ENCODE assay signal across 11 cellular contexts in genomic region chr13:30870916-30871712, GRCh38. TPM values are rescaled to one million over a fixed set of nuclear protein-coding genes. Genes with fewer than 3 reads are reported as not detected.
A peak's percentile ranks its signal among the peaks of the same experiment; 100 is the strongest.
DNase-seq lines count a peak whose midpoint lies in the region; ATAC-seq and TF ChIP-seq lines count a peak whose summit lies in the region.
"Had no signal": no experiment of that assay in that cellular context is flagged by ENCODE, and none has a peak within 500 bp of the region (broad histone marks: within the 10 kb centered on the region; RNA-seq: fewer than 3 reads in every experiment).

No MANE protein-coding gene starts in this region.

- H3K27ac ChIP-seq in HCT116 (ENCODE audit: low read depth, low read length) (no peak overlapping the region), breast epithelium (peak overlapping the region; percentile 71 to 94), thoracic aorta (peak overlapping the region; percentile 93 to 94)

- H3K27me3 ChIP-seq in HCT116 (ENCODE audit: insufficient read depth, low read length) (no peaks in the 10 kb centered on the region), breast epithelium (no peaks in the 10 kb centered on the region), thoracic aorta (replicated peaks; ENCODE audit: insufficient read depth) (no peaks in the 10 kb centered on the region)

- no peaks in the 10 kb centered on the region for H3K36me3 Mint-ChIP-seq in activated naive CD4-positive, alpha-beta T cell treated with anti-CD3 and anti-CD28 coated beads, Interleukin-2, amount 50 U/mL, for 72 hours
- H3K36me3 Mint-ChIP-seq in natural killer cell = no peaks in the 10 kb centered on the region
- H3K36me3 Mint-ChIP-seq: CD14-positive monocyte had no signal

- H3K4me2 ChIP-seq in HCT116 (ENCODE audit: low read length) = peak overlapping the region; percentile 38; the same call in 1 of the 2 replicates

- H3K4me3 ChIP-seq in HCT116 (replicated peaks in 1 of 2; ENCODE audit: low read depth in 1 of 2, low read length in 2 of 2) = no peak overlapping the region
- no peak overlapping the region for H3K4me3 ChIP-seq in breast epithelium
- H3K4me3 ChIP-seq in thoracic aorta = no peak overlapping the region
- H3K4me3 ChIP-seq: heart right ventricle had no signal

- CTCF ChIA-PET in HCT116 (lab: Charles Lee) = interaction anchor here (0.9 to 1.4 kb wide), 2 partner anchors 21 to 108 kb away, joined by 3 to 5 read pairs; no protein-coding TSS in a partner anchor

- H3K9me3 ChIP-seq in HCT116 (ENCODE audit: control insufficient read depth in 1 of 2, insufficient read depth in 1 of 2, low read depth in 1 of 2, low read length in 2 of 2) (no peaks in the 10 kb centered on the region), breast epithelium (no peaks in the 10 kb centered on the region), thoracic aorta (no peaks in the 10 kb centered on the region)
- H3K9me3 ChIP-seq: heart right ventricle had no signal

- H3K27me3 Mint-ChIP-seq in natural killer cell (ENCODE audit: low read depth in 2 of 2) = peaks cover 0 to 3% of the 10 kb centered on the region in 2 donors

- BruUV-seq in HCT116 (replicated peaks; lab: Mats Ljungman, UMichigan) = no TSS peak

- POLR2A ChIA-PET in HCT116 (lab: Charles Lee) = interaction anchor here (1.6 kb wide), 1 partner anchor 40 kb away, joined by 3 read pairs; no protein-coding TSS in a partner anchor

- H2AFZ ChIP-seq in HCT116 (ENCODE audit: low read depth, low read length, poor library complexity, severe bottlenecking) = no peak overlapping the region

- no peak overlapping the region for H3K4me3 Mint-ChIP-seq in natural killer cell
- H3K4me3 Mint-ChIP-seq: activated CD4-positive, alpha-beta memory T cell treated with anti-CD3 and anti-CD28 coated beads, Interleukin-2, amount 10 ng/mL, durations not matched to agents 7 days and 5 days had no signal

- RAD21 ChIA-PET in HCT116 (lab: Charles Lee; ENCODE audit: low non-redundant PET in 1 of 2, low total read pairs in 2 of 2, uncharacterized antibody in 2 of 2, unreplicated experiment in 2 of 2) = no interaction called here

- H3K4me1 ChIP-seq in HCT116 (ENCODE audit: control insufficient read depth in 1 of 2, insufficient read depth in 2 of 2, low read length in 2 of 2) = peaks cover 15 to 29% of the 10 kb centered on the region in 2 experiments
- no peaks in the 10 kb centered on the region for H3K4me1 ChIP-seq in breast epithelium
- peaks cover 37 to 76% of the 10 kb centered on the region in 2 donors for H3K4me1 ChIP-seq in thoracic aorta (ENCODE audit: control insufficient read depth in 1 of 2, low read depth in 2 of 2)

- no peaks in the 10 kb centered on the region for H3K79me2 ChIP-seq in HCT116 (ENCODE audit: insufficient read depth, low read length)

- no peak for TF ChIP-seq POLR2A in HCT116 (IDR thresholded peaks at IDR 0.05; ENCODE audit: borderline replicate concordance, extremely low read depth, insufficient read depth, insufficient read length)
- no peak for TF ChIP-seq POLR2A in breast epithelium (IDR thresholded peaks at IDR 0.05)

- H3K9me2 ChIP-seq in HCT116 (ENCODE audit: insufficient read depth) = no peaks in the 10 kb centered on the region

- intact Hi-C loops in HCT116 (cut with micrococcal nuclease) = no loop called here
- intact Hi-C loops in breast epithelium (cut with DNase I; ENCODE audit: low total_unique reads) = no loop called here
- intact Hi-C loops in natural killer cell (cut with micrococcal nuclease) = no loop called here

- H3K27ac Mint-ChIP-seq in activated naive CD4-positive, alpha-beta T cell treated with anti-CD3 and anti-CD28 coated beads, Interleukin-2, amount 50 U/mL, for 72 hours = no peak overlapping the region
- H3K27ac Mint-ChIP-seq in natural killer cell = no peak overlapping the region
- H3K27ac Mint-ChIP-seq: activated CD4-positive, alpha-beta memory T cell treated with anti-CD3 and anti-CD28 coated beads, Interleukin-2, amount 10 ng/mL, durations not matched to agents 7 days and 5 days had no signal

- H3K9me3 Mint-ChIP-seq in activated naive CD4-positive, alpha-beta T cell treated with anti-CD3 and anti-CD28 coated beads, Interleukin-2, amount 50 U/mL, for 72 hours = no peaks in the 10 kb centered on the region
- no peaks in the 10 kb centered on the region for H3K9me3 Mint-ChIP-seq in natural killer cell
- H3K9me3 Mint-ChIP-seq: activated CD4-positive, alpha-beta memory T cell treated with anti-CD3 and anti-CD28 coated beads, Interleukin-2, amount 10 ng/mL, durations not matched to agents 7 days and 5 days had no signal

- DNase-seq in HCT116 (ENCODE audit: low read depth, low spot score) (no peak), breast epithelium (ENCODE audit: low spot score in 2 of 2) (no peak), myocyte (ENCODE audit: low read depth) (peak; percentile 36), thoracic aorta (ENCODE audit: low spot score) (no peak), natural killer cell (no peak), Kasumi-1 (lab: John Stamatoyannopoulos, UW) (no peak)
- DNase-seq in activated naive CD4-positive, alpha-beta T cell treated with anti-CD3 and anti-CD28 coated beads, Interleukin-2, amount 50 U/mL, for 72 hours (ENCODE audit: low spot score in 2 of 2) = no peak
- DNase-seq: NCI-H1930 had no signal

- H4K20me1 ChIP-seq in HCT116 (ENCODE audit: insufficient read depth) = no peaks in the 10 kb centered on the region

- no peaks in the 10 kb centered on the region for H3K4me1 Mint-ChIP-seq in natural killer cell

- H3K36me3 ChIP-seq in HCT116 (ENCODE audit: control insufficient read depth in 1 of 2, insufficient read depth in 2 of 2, low read length in 2 of 2) (no peaks in the 10 kb centered on the region), breast epithelium (no peaks in the 10 kb centered on the region), thoracic aorta (no peaks in the 10 kb centered on the region)
- H3K36me3 ChIP-seq: heart right ventricle had no signal

- ATAC-seq in HCT116 (no peak), thoracic aorta (ENCODE audit: insufficient number of reproducible peaks, low FRiP score, low read depth) (no peak), natural killer cell (no peak)
- no peak for ATAC-seq in activated naive CD4-positive, alpha-beta T cell treated with anti-CD3 and anti-CD28 coated beads, Interleukin-2, amount 50 U/mL, for 72 hours

- H3K9ac ChIP-seq in HCT116 (ENCODE audit: low read length) = no peak overlapping the region

- TF ChIP-seq CTCF in HCT116 (IDR thresholded peaks at IDR 0.05 in 2 of 3, conservative IDR thresholded peaks at IDR 0.05 in 1 of 3; ENCODE audit: borderline replicate concordance in 1 of 3, insufficient read depth in 1 of 3, low read depth in 2 of 3, low read length in 2 of 3) (no peak), breast epithelium (IDR thresholded peaks at IDR 0.05) (no peak), thoracic aorta (IDR thresholded peaks at IDR 0.05) (no peak), natural killer cell (IDR thresholded peaks at IDR 0.05) (no peak)

- TF ChIP-seq RAD21 in HCT116 (IDR thresholded peaks at IDR 0.05; ENCODE audit: low read depth) = no peak

TF ChIP-seq in HCT116, 20 proteins besides CTCF, POLR2A, EP300 and RAD21:
- TF ChIP-seq JUND (IDR thresholded peaks at IDR 0.05) (no peak), CBX3 (IDR thresholded peaks at IDR 0.05; ENCODE audit: low read depth) (no peak)
TF ChIP-seq in HCT116: peak in this region for 0.

RNA-seq across cellular contexts. Expression of gene MEDAG, which starts 35.0 kb away (rescaled TPM):
- total RNA-seq in HCT116 (2021; ENCODE audit: unreplicated experiment) (not detected), breast epithelium (100 to 1,000 TPM in 1 of 3 donors, 10 to 100 TPM in 2; 76.2 to 142 (median 95.4) TPM), myocyte (2.6 and 4.1 TPM in 2 replicates), thoracic aorta (100 to 1,000 TPM; 163 to 634 TPM), natural killer cell (not detected)
- not detected in 2 replicates for polyA plus RNA-seq in HCT116 (2012)
- polyA plus RNA-seq in myocyte (2012) = 3.1 TPM
- total RNA-seq in activated naive CD4-positive, alpha-beta T cell treated with anti-CD3 and anti-CD28 coated beads, Interleukin-2, amount 50 U/mL, for 72 hours = not detected
- polyA plus RNA-seq: CD14-positive monocyte had no signal

Comparison
In these comparisons a context has a peak if more than half of its experiments do, and no peak if none do; other contexts are left out.
1. RNA of gene MEDAG, which starts 35.0 kb away (total RNA-seq): 163 to 634 TPM in thoracic aorta and 76.2 to 142 TPM in breast epithelium; 2.6 to 4.1 TPM in myocyte, not detected in HCT116 (single experiment), not detected in activated naive CD4-positive, alpha-beta T cell treated with anti-CD3 and anti-CD28 coated beads, Interleukin-2, amount 50 U/mL, for 72 hours and not detected in natural killer cell; every median in the first group is over 10 times any median in the second.